ENCODE assay signal across 17 cellular contexts in genomic region chr2:224723606-224724217, GRCh38. TPM values are rescaled to one million over a fixed set of nuclear protein-coding genes. Genes with fewer than 3 reads are reported as not detected.
A peak's percentile ranks its signal among the peaks of the same experiment; 100 is the strongest.
DNase-seq lines count a peak whose midpoint lies in the region; ATAC-seq and TF ChIP-seq lines count a peak whose summit lies in the region.
"Had no signal": no experiment of that assay in that cellular context is flagged by ENCODE, and none has a peak within 500 bp of the region (broad histone marks: within the 10 kb centered on the region; RNA-seq: fewer than 3 reads in every experiment).

No MANE protein-coding gene starts in this region.

- no peaks in the 10 kb centered on the region for H3K27me3 ChIP-seq in ovary
- H3K27me3 ChIP-seq: hepatocyte, suprapubic skin had no signal

- POLR2A ChIA-PET in T-cell (lab: Charles Lee), result no interaction called here

- H3K27ac Mint-ChIP-seq in activated naive CD4-positive, alpha-beta T cell treated with anti-CD3 and anti-CD28 coated beads, Interleukin-2, amount 50 U/mL, for 72 hours, result no peak overlapping the region
- H3K27ac Mint-ChIP-seq in stimulated activated memory B cell treated with anti-CD40 and anti-IgM and Interleukin-4, amounts not matched to agents 10 μg/mL and 1 μg/mL and 100 μg/mL, for 72 hours, result no peak overlapping the region
- H3K27ac Mint-ChIP-seq in T-cell, result no peak overlapping the region
- H3K27ac Mint-ChIP-seq: H9 had no signal

- intact Hi-C loops in ovary (cut with DNase I), result no loop called here

- no peak for TF ChIP-seq CTCF in ovary (IDR thresholded peaks at IDR 0.05)

- TF ChIP-seq EP300 in ovary (IDR thresholded peaks at IDR 0.05), result no peak

- no peak for DNase-seq in activated naive CD4-positive, alpha-beta T cell treated with anti-CD3 and anti-CD28 coated beads, Interleukin-2, amount 50 U/mL, for 72 hours (ENCODE audit: low spot score in 2 of 2)
- no peak for DNase-seq in activated naive CD4-positive, alpha-beta T cell (lab: John Stamatoyannopoulos, UW)
- peak; percentile 9 for DNase-seq in RKO (ENCODE audit: low spot score)
- no peak for DNase-seq in T-cell
- DNase-seq in ovary, result no peak
- DNase-seq: amniotic stem cell, H9, NCI-H1417 treated with DMSO at 0.1 percent for 48 hours, NCI-H774 had no signal

- H3K9me3 Mint-ChIP-seq in activated naive CD4-positive, alpha-beta T cell treated with anti-CD3 and anti-CD28 coated beads, Interleukin-2, amount 50 U/mL, for 72 hours, result peaks cover 5 to 16% of the 10 kb centered on the region in 2 donors
- H3K9me3 Mint-ChIP-seq in stimulated activated memory B cell treated with anti-CD40 and anti-IgM and Interleukin-4, amounts not matched to agents 10 μg/mL and 1 μg/mL and 100 μg/mL, for 72 hours, result peaks cover 11% of the 10 kb centered on the region
- peaks cover 0 to 18% (median 11%) of the 10 kb centered on the region in 3 donors for H3K9me3 Mint-ChIP-seq in T-cell

- no peak overlapping the region for H3K4me3 ChIP-seq in ovary
- H3K4me3 ChIP-seq: hepatocyte, lung, suprapubic skin had no signal

- ATAC-seq in activated naive CD4-positive, alpha-beta T cell treated with anti-CD3 and anti-CD28 coated beads, Interleukin-2, amount 50 U/mL, for 72 hours, result peak; percentile 13 to 56
- peak; percentile 55 for ATAC-seq in HG02981 (IDR thresholded peaks at IDR 0.05; ENCODE audit: unreplicated experiment)
- ATAC-seq in stimulated activated memory B cell treated with anti-CD40 and anti-IgM and Interleukin-4, amounts not matched to agents 10 μg/mL and 1 μg/mL and 100 μg/mL, for 72 hours, result peak; percentile 55
- ATAC-seq in GM21723 (IDR thresholded peaks at IDR 0.05; ENCODE audit: unreplicated experiment), result no peak
- ATAC-seq in T-cell (replicated peaks in 1 of 4), result no peak

- no peak overlapping the region for H3K4me3 Mint-ChIP-seq in stimulated activated memory B cell treated with anti-CD40 and anti-IgM and Interleukin-4, amounts not matched to agents 10 μg/mL and 1 μg/mL and 100 μg/mL, for 72 hours
- no peak overlapping the region for H3K4me3 Mint-ChIP-seq in T-cell
- H3K4me3 Mint-ChIP-seq: H9 had no signal

- no peak for TF ChIP-seq POLR2A in ovary (IDR thresholded peaks at IDR 0.05)

- no peaks in the 10 kb centered on the region for H3K4me1 ChIP-seq in ovary (ENCODE audit: insufficient read depth)

- no peak overlapping the region for H3K27ac ChIP-seq in ovary
- H3K27ac ChIP-seq: hepatocyte, parathyroid adenoma, suprapubic skin had no signal

- H3K27me3 Mint-ChIP-seq in stimulated activated memory B cell treated with anti-CD40 and anti-IgM and Interleukin-4, amounts not matched to agents 10 μg/mL and 1 μg/mL and 100 μg/mL, for 72 hours, result no peaks in the 10 kb centered on the region
- peaks cover 10 to 12% of the 10 kb centered on the region in 2 donors for H3K27me3 Mint-ChIP-seq in T-cell

- H3K4me1 Mint-ChIP-seq in stimulated activated memory B cell treated with anti-CD40 and anti-IgM and Interleukin-4, amounts not matched to agents 10 μg/mL and 1 μg/mL and 100 μg/mL, for 72 hours, result peaks cover 4% of the 10 kb centered on the region
- no peaks in the 10 kb centered on the region for H3K4me1 Mint-ChIP-seq in T-cell
- H3K4me1 Mint-ChIP-seq: H9 had no signal

- no peaks in the 10 kb centered on the region for H3K9me3 ChIP-seq in ovary
- H3K9me3 ChIP-seq: suprapubic skin had no signal

- 55 to 64% (median 59%) methylated on average over 2 of the region's 2 CpGs for WGBS in ovary, 3 donors

- peaks cover 10 to 13% of the 10 kb centered on the region in 2 donors for H3K36me3 Mint-ChIP-seq in activated naive CD4-positive, alpha-beta T cell treated with anti-CD3 and anti-CD28 coated beads, Interleukin-2, amount 50 U/mL, for 72 hours
- peaks cover 6% of the 10 kb centered on the region for H3K36me3 Mint-ChIP-seq in stimulated activated memory B cell treated with anti-CD40 and anti-IgM and Interleukin-4, amounts not matched to agents 10 μg/mL and 1 μg/mL and 100 μg/mL, for 72 hours
- peaks cover 6% of the 10 kb centered on the region for H3K36me3 Mint-ChIP-seq in T-cell

- H3K36me3 ChIP-seq in ovary, result no peaks in the 10 kb centered on the region
- H3K36me3 ChIP-seq: suprapubic skin had no signal

- CTCF ChIA-PET in T-cell (lab: Charles Lee), result no interaction called here

RNA-seq across cellular contexts. Expression of gene CCDC195, which starts 7.5 kb away (rescaled TPM):
- not detected for total RNA-seq in activated naive CD4-positive, alpha-beta T cell treated with anti-CD3 and anti-CD28 coated beads, Interleukin-2, amount 50 U/mL, for 72 hours
- total RNA-seq in T-cell, result not detected
- not detected for total RNA-seq in ovary
- polyA plus RNA-seq in ovary, result not detected
- total RNA-seq: activated CD8-positive, alpha-beta memory T cell treated with anti-CD3 and anti-CD28 coated beads for 36 hours; H9; hepatocyte; lung; suprapubic skin had no signal
- polyA plus RNA-seq: hepatocyte, lung had no signal

Comparison
In these comparisons a context has a peak if more than half of its experiments do, and no peak if none do; other contexts are left out.
1. ATAC-seq: peak in activated naive CD4-positive, alpha-beta T cell treated with anti-CD3 and anti-CD28 coated beads, Interleukin-2, amount 50 U/mL, for 72 hours (2 of 2), HG02981 (single experiment) and stimulated activated memory B cell treated with anti-CD40 and anti-IgM and Interleukin-4, amounts not matched to agents 10 μg/mL and 1 μg/mL and 100 μg/mL, for 72 hours (single experiment); none in GM21723 (single experiment) and T-cell (0 of 4).